Comparison of ENCODE assay signal across 1 cellular context in the genomic region with DNA sequence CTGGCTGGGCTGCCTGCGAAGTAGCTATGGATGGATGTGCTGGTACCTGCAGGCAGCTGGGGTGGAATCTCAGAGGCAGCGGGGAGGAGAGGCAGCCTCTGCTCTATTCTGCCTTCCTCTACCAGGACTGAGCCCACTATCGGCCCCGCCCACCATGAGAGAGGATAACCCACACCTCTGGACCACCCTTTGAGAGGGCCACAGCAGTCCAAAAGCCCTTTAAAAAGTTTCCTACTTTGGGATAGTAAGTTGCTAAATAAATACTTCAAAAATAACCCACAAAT.
TF ChIP-seq lines count a peak whose summit lies in the region.

No MANE protein-coding gene starts in this region.

TF ChIP-seq in SK-N-SH, 30 proteins besides CTCF, POLR2A, EP300 and RAD21:
- TF ChIP-seq RCOR1 (IDR thresholded peaks at IDR 0.05; ENCODE audit: low read length) (no peak), SIN3A (IDR thresholded peaks at IDR 0.05; ENCODE audit: borderline replicate concordance, low read depth, low read length) (no peak), MXI1 (IDR thresholded peaks at IDR 0.05; ENCODE audit: low read depth, low read length) (no peak), RXRA (IDR thresholded peaks at IDR 0.05; ENCODE audit: borderline replicate concordance, low read depth) (no peak), TEAD4 (IDR thresholded peaks at IDR 0.05; ENCODE audit: borderline replicate concordance, insufficient read depth) (no peak), TCF12 (IDR thresholded peaks at IDR 0.05) (no peak), GATA2 (CRISPR knock-in tag; IDR thresholded peaks at IDR 0.05) (no peak), USF1 (IDR thresholded peaks at IDR 0.05; ENCODE audit: borderline replicate concordance, low read depth) (no peak), RFX5 (IDR thresholded peaks at IDR 0.05; ENCODE audit: low read length) (no peak), SMC3 (IDR thresholded peaks at IDR 0.05; ENCODE audit: low read depth, low read length) (no peak), POLR2AphosphoS5 (IDR thresholded peaks at IDR 0.05; ENCODE audit: low read depth, low read length) (no peak), NFIC (IDR thresholded peaks at IDR 0.05; ENCODE audit: borderline replicate concordance) (no peak), YY1 (IDR thresholded peaks at IDR 0.05; ENCODE audit: low read depth) (no peak), JUND (IDR thresholded peaks at IDR 0.05) (no peak), ELF1 (IDR thresholded peaks at IDR 0.05) (no peak)
